Comparison of ENCODE assay signal across 26 cellular contexts in genomic region chr15:86333819-86334218, GRCh38.
DNase-seq lines count a peak whose midpoint lies in the region; ATAC-seq, FAIRE-seq and TF ChIP-seq lines count a peak whose summit lies in the region.
"Had no signal": no experiment of that assay in that cellular context is flagged by ENCODE, and none has a peak within 500 bp of the region (broad histone marks: within the 10 kb centered on the region; RNA-seq: fewer than 3 reads in every experiment).

No MANE protein-coding gene starts in this region.

- peak overlapping the region; percentile 81 for H3K27ac ChIP-seq in foreskin keratinocyte
- no peak overlapping the region for H3K27ac ChIP-seq in left ventricle myocardium inferior (replicated peaks)
- H3K27ac ChIP-seq: C4-2B, GM23248 had no signal

- FAIRE-seq in bronchial epithelial cell (lab: Jason Lieb, UNC): no peak
- FAIRE-seq: A204.1, G401.6, GM12892 had no signal

- no peak overlapping the region for H3K4me3 Mint-ChIP-seq in activated CD4-positive, alpha-beta memory T cell treated with anti-CD3 and anti-CD28 coated beads for 36 hours
- no peak overlapping the region for H3K4me3 Mint-ChIP-seq in activated CD4-positive, alpha-beta memory T cell treated with anti-CD3 and anti-CD28 coated beads, Interleukin-2, amount 10 ng/mL, durations not matched to agents 7 days and 5 days
- H3K4me3 Mint-ChIP-seq: CD8-positive, alpha-beta memory T cell had no signal

- no peak for DNase-seq in activated CD4-positive, alpha-beta memory T cell treated with anti-CD3 and anti-CD28 coated beads for 36 hours
- DNase-seq in activated CD4-positive, alpha-beta memory T cell treated with anti-CD3 and anti-CD28 coated beads, Interleukin-2, amount 10 ng/mL, durations not matched to agents 7 days and 5 days: no peak
- DNase-seq in LHCN-M2 (ENCODE audit: low read depth) (peak; percentile 30), bronchial epithelial cell (ENCODE audit: low read depth) (peak; percentile 69), foreskin keratinocyte (peak in 1 of 2 donors; percentile 76), Right ventricle myocardium inferior (ENCODE audit: missing footprints) (no peak), left ventricle myocardium inferior (no peak)
- DNase-seq: Calu3; CD8-positive, alpha-beta memory T cell; DMS153; GM23248; Karpas-422; MG63; NCI-H1417; NCI-H1694 treated with DMSO at 0.1 percent for 48 hours; NCI-H2081 treated with DMSO at 0.1 percent for 48 hours; NCI-H2171 treated with DMSO at 0.1 percent for 48 hours; NCI-H446 treated with DMSO at 0.1 percent for 48 hours; NCI-H526 treated with DMSO at 0.1 percent for 48 hours; SHP77 treated with DMSO at 0.1 percent for 48 hours had no signal

- intact Hi-C loops in activated CD4-positive, alpha-beta memory T cell treated with anti-CD3 and anti-CD28 coated beads for 36 hours (cut with micrococcal nuclease): loop anchor here (10.0 kb wide), 1 partner anchor 321 kb away; no protein-coding TSS in a partner anchor
- intact Hi-C loops in Right ventricle myocardium inferior (cut with DNase I) (no loop called here), left ventricle myocardium inferior (cut with micrococcal nuclease) (no loop called here)

- TF ChIP-seq CTCF in bronchial epithelial cell (IDR thresholded peaks at IDR 0.05; ENCODE audit: insufficient read depth, low read length, severe bottlenecking) (no peak), foreskin keratinocyte (conservative IDR thresholded peaks at IDR 0.05) (no peak), left ventricle myocardium inferior (IDR thresholded peaks at IDR 0.05; ENCODE audit: borderline replicate concordance) (no peak)

- H3K9me3 Mint-ChIP-seq in activated CD4-positive, alpha-beta memory T cell treated with anti-CD3 and anti-CD28 coated beads for 36 hours: peaks cover 19% of the 10 kb centered on the region
- no peaks in the 10 kb centered on the region for H3K9me3 Mint-ChIP-seq in activated CD4-positive, alpha-beta memory T cell treated with anti-CD3 and anti-CD28 coated beads, Interleukin-2, amount 10 ng/mL, durations not matched to agents 7 days and 5 days

- POLR2A ChIA-PET in activated CD4-positive, alpha-beta memory T cell treated with anti-CD3 and anti-CD28 coated beads for 36 hours (lab: Charles Lee): no interaction called here
- POLR2A ChIA-PET in activated CD4-positive, alpha-beta memory T cell treated with anti-CD3 and anti-CD28 coated beads, Interleukin-2, amount 10 ng/mL, durations not matched to agents 7 days and 5 days (lab: Charles Lee): no interaction called here

- peak overlapping the region; percentile 10 for H3K27ac Mint-ChIP-seq in activated CD4-positive, alpha-beta memory T cell treated with anti-CD3 and anti-CD28 coated beads for 36 hours
- H3K27ac Mint-ChIP-seq in activated CD4-positive, alpha-beta memory T cell treated with anti-CD3 and anti-CD28 coated beads, Interleukin-2, amount 10 ng/mL, durations not matched to agents 7 days and 5 days: no peak overlapping the region
- H3K27ac Mint-ChIP-seq: CD8-positive, alpha-beta memory T cell had no signal

- no peak for ATAC-seq in foreskin keratinocyte
- ATAC-seq in Right ventricle myocardium inferior: no peak
- no peak for ATAC-seq in activated CD4-positive, CD25-positive, alpha-beta regulatory T cell treated with anti-CD3 and anti-CD28 coated beads, Interleukin-2, amount 50 U/mL, for 24 hours

- H3K36me3 ChIP-seq in bronchial epithelial cell (ENCODE audit: control insufficient read depth, insufficient read depth, low read length): no peaks in the 10 kb centered on the region
- H3K36me3 ChIP-seq in left ventricle myocardium inferior: no peaks in the 10 kb centered on the region
- H3K36me3 ChIP-seq: HAP-1, MG63 had no signal

- no peaks in the 10 kb centered on the region for H3K36me3 Mint-ChIP-seq in activated CD4-positive, alpha-beta memory T cell treated with anti-CD3 and anti-CD28 coated beads for 36 hours
- H3K36me3 Mint-ChIP-seq in activated CD4-positive, alpha-beta memory T cell treated with anti-CD3 and anti-CD28 coated beads, Interleukin-2, amount 10 ng/mL, durations not matched to agents 7 days and 5 days (ENCODE audit: low read depth): no peaks in the 10 kb centered on the region
- H3K36me3 Mint-ChIP-seq: CD8-positive, alpha-beta memory T cell had no signal

- H3K4me1 ChIP-seq in foreskin keratinocyte (peaks cover 35% of the 10 kb centered on the region), left ventricle myocardium inferior (no peaks in the 10 kb centered on the region)
- H3K4me1 ChIP-seq: HAP-1 had no signal

- peaks cover 52% of the 10 kb centered on the region for H3K9me3 ChIP-seq in left ventricle myocardium inferior (replicated peaks)

- peaks cover 22% of the 10 kb centered on the region for H3K4me1 Mint-ChIP-seq in activated CD4-positive, alpha-beta memory T cell treated with anti-CD3 and anti-CD28 coated beads for 36 hours (ENCODE audit: low read depth)
- peaks cover 12% of the 10 kb centered on the region for H3K4me1 Mint-ChIP-seq in activated CD4-positive, alpha-beta memory T cell treated with anti-CD3 and anti-CD28 coated beads, Interleukin-2, amount 10 ng/mL, durations not matched to agents 7 days and 5 days
- H3K4me1 Mint-ChIP-seq: CD8-positive, alpha-beta memory T cell had no signal

- no peaks in the 10 kb centered on the region for H3K27me3 ChIP-seq in bronchial epithelial cell (ENCODE audit: control insufficient read depth, insufficient read depth, low read length)
- H3K27me3 ChIP-seq in foreskin keratinocyte: no peaks in the 10 kb centered on the region
- peaks cover 8% of the 10 kb centered on the region for H3K27me3 ChIP-seq in left ventricle myocardium inferior (ENCODE audit: low read depth)
- H3K27me3 ChIP-seq: MG63 had no signal

- peaks cover 6% of the 10 kb centered on the region for H3K27me3 Mint-ChIP-seq in activated CD4-positive, alpha-beta memory T cell treated with anti-CD3 and anti-CD28 coated beads for 36 hours
- no peaks in the 10 kb centered on the region for H3K27me3 Mint-ChIP-seq in activated CD4-positive, alpha-beta memory T cell treated with anti-CD3 and anti-CD28 coated beads, Interleukin-2, amount 10 ng/mL, durations not matched to agents 7 days and 5 days
- H3K27me3 Mint-ChIP-seq: CD8-positive, alpha-beta memory T cell had no signal

- H3K4me3 ChIP-seq in bronchial epithelial cell (ENCODE audit: low read depth, low read length) (no peak overlapping the region), left ventricle myocardium inferior (no peak overlapping the region)
- H3K4me3 ChIP-seq: GM23248, HAP-1, MG63 had no signal

- CTCF ChIA-PET in activated CD4-positive, alpha-beta memory T cell treated with anti-CD3 and anti-CD28 coated beads for 36 hours (lab: Charles Lee): no interaction called here
- CTCF ChIA-PET in activated CD4-positive, alpha-beta memory T cell treated with anti-CD3 and anti-CD28 coated beads, Interleukin-2, amount 10 ng/mL, durations not matched to agents 7 days and 5 days (lab: Charles Lee): no interaction called here

Comparison
In these comparisons a context has a peak if more than half of its experiments do, and no peak if none do; other contexts are left out.
1. DNase-seq: peak in LHCN-M2 (single experiment) and bronchial epithelial cell (single experiment); none in activated CD4-positive, alpha-beta memory T cell treated with anti-CD3 and anti-CD28 coated beads for 36 hours (single experiment), activated CD4-positive, alpha-beta memory T cell treated with anti-CD3 and anti-CD28 coated beads, Interleukin-2, amount 10 ng/mL, durations not matched to agents 7 days and 5 days (single experiment), Right ventricle myocardium inferior (single experiment) and left ventricle myocardium inferior (single experiment).